20 cellular contexts compared by ENCODE assay signal in the genomic region with DNA sequence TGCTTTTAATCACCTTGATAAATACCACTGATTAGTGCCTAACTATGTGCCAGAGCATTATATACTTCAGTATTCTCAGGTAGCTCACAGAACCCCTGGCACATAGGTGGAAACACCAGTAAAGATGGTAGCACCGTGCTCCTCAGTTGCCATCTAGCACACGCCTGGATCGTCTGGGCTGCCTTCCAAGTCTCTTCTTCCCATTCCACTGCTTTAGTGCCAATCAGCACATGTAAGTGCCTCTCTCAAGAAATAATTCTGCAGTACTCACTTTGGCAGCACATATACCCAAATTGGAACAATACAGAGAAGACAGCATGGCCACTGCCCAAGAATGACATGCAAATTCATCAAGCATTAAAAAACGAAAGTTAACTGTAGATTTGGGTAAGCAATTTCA.
"Had no signal": no experiment of that assay in that cellular context is flagged by ENCODE, and none has a peak within 500 bp of the region (broad histone marks: within the 10 kb centered on the region; RNA-seq: fewer than 3 reads in every experiment).

No MANE protein-coding gene starts in this region.

- H3K27me3 Mint-ChIP-seq: activated CD4-positive, alpha-beta T cell treated with anti-CD3 and anti-CD28 coated beads, Interleukin-2, amount 10 ng/mL, durations not matched to agents 24 days and 14 days; activated CD8-positive, alpha-beta memory T cell treated with anti-CD3 and anti-CD28 coated beads, Interleukin-2, amount 10 ng/mL, durations not matched to agents 7 days and 5 days; activated CD8-positive, alpha-beta T cell treated with anti-CD3 and anti-CD28 coated beads for 36 hours; activated naive CD8-positive, alpha-beta T cell treated with anti-CD3 and anti-CD28 coated beads, Interleukin-2, amount 50 U/mL, for 24 hours; stimulated activated naive CD8-positive, alpha-beta T cell treated with anti-CD3 and anti-CD28 coated beads, Interleukin-15, amount 100 ng/mL, for 72 hours had no signal

- H3K4me1 ChIP-seq: left lung, suprapubic skin, transverse colon had no signal

- H3K9me3 Mint-ChIP-seq: activated CD4-positive, alpha-beta T cell treated with anti-CD3 and anti-CD28 coated beads, Interleukin-2, amount 10 ng/mL, durations not matched to agents 24 days and 14 days; activated CD8-positive, alpha-beta T cell treated with anti-CD3 and anti-CD28 coated beads for 36 hours; activated naive CD8-positive, alpha-beta T cell treated with anti-CD3 and anti-CD28 coated beads, Interleukin-2, amount 50 U/mL, for 24 hours; natural killer cell; stimulated activated naive CD8-positive, alpha-beta T cell treated with anti-CD3 and anti-CD28 coated beads, Interleukin-15, amount 100 ng/mL, for 72 hours had no signal

- H3K4me3 Mint-ChIP-seq: activated CD4-positive, alpha-beta T cell treated with anti-CD3 and anti-CD28 coated beads, Interleukin-2, amount 10 ng/mL, durations not matched to agents 24 days and 14 days; activated CD8-positive, alpha-beta memory T cell treated with anti-CD3 and anti-CD28 coated beads, Interleukin-2, amount 10 ng/mL, durations not matched to agents 7 days and 5 days; activated CD8-positive, alpha-beta T cell treated with anti-CD3 and anti-CD28 coated beads for 36 hours; activated naive CD8-positive, alpha-beta T cell treated with anti-CD3 and anti-CD28 coated beads, Interleukin-2, amount 50 U/mL, for 24 hours; natural killer cell; stimulated activated naive CD8-positive, alpha-beta T cell treated with anti-CD3 and anti-CD28 coated beads, Interleukin-15, amount 100 ng/mL, for 72 hours had no signal

- DNase-seq: activated CD4-positive, alpha-beta T cell treated with anti-CD3 and anti-CD28 coated beads, Interleukin-2, amount 10 ng/mL, durations not matched to agents 24 days and 14 days; activated CD8-positive, alpha-beta memory T cell treated with anti-CD3 and anti-CD28 coated beads, Interleukin-2, amount 10 ng/mL, durations not matched to agents 7 days and 5 days; activated CD8-positive, alpha-beta T cell treated with anti-CD3 and anti-CD28 coated beads for 36 hours; activated effector memory CD4-positive, alpha-beta T cell treated with anti-CD3 and anti-CD28 coated beads, Interleukin-2, amount 50 U/mL, for 16 hours; activated naive CD4-positive, alpha-beta T cell treated with anti-CD3 and anti-CD28 coated beads, Interleukin-2, amount 50 U/mL, for 16 hours; activated naive CD8-positive, alpha-beta T cell treated with anti-CD3 and anti-CD28 coated beads, Interleukin-2, amount 50 U/mL, for 24 hours; activated T-cell treated with anti-CD3 and anti-CD28 coated beads for 4 hours; cortex of kidney; kidney; midbrain; natural killer cell; retina; stimulated activated naive CD8-positive, alpha-beta T cell treated with anti-CD3 and anti-CD28 coated beads, Interleukin-15, amount 100 ng/mL, for 72 hours; transverse colon had no signal

- H3K27ac ChIP-seq: epithelial cell of prostate, left lung, suprapubic skin, transverse colon, VCaP had no signal

- H3K4me1 Mint-ChIP-seq: activated naive CD8-positive, alpha-beta T cell treated with anti-CD3 and anti-CD28 coated beads, Interleukin-2, amount 50 U/mL, for 24 hours had no signal

- ATAC-seq: activated CD4-positive, CD25-positive, alpha-beta regulatory T cell treated with anti-CD3 and anti-CD28 coated beads, Interleukin-2, amount 50 U/mL, for 24 hours; activated CD8-positive, alpha-beta memory T cell treated with anti-CD3 and anti-CD28 coated beads, Interleukin-2, amount 10 ng/mL, durations not matched to agents 7 days and 5 days; activated CD8-positive, alpha-beta T cell treated with anti-CD3 and anti-CD28 coated beads for 36 hours; activated naive CD8-positive, alpha-beta T cell treated with anti-CD3 and anti-CD28 coated beads, Interleukin-2, amount 50 U/mL, for 24 hours; left lung; natural killer cell; stimulated activated naive CD8-positive, alpha-beta T cell treated with anti-CD3 and anti-CD28 coated beads, Interleukin-15, amount 100 ng/mL, for 72 hours had no signal

- H3K4me3 ChIP-seq: left lung, suprapubic skin, transverse colon had no signal

- H3K27me3 ChIP-seq: left lung, suprapubic skin, transverse colon had no signal

- H3K9me3 ChIP-seq: left lung, suprapubic skin, transverse colon had no signal

- H3K36me3 Mint-ChIP-seq: natural killer cell had no signal

- H3K27ac Mint-ChIP-seq: activated CD4-positive, alpha-beta T cell treated with anti-CD3 and anti-CD28 coated beads, Interleukin-2, amount 10 ng/mL, durations not matched to agents 24 days and 14 days; activated CD8-positive, alpha-beta memory T cell treated with anti-CD3 and anti-CD28 coated beads, Interleukin-2, amount 10 ng/mL, durations not matched to agents 7 days and 5 days; activated CD8-positive, alpha-beta T cell treated with anti-CD3 and anti-CD28 coated beads for 36 hours; activated naive CD8-positive, alpha-beta T cell treated with anti-CD3 and anti-CD28 coated beads, Interleukin-2, amount 50 U/mL, for 24 hours; natural killer cell; progenitor cell of endocrine pancreas; stimulated activated naive CD8-positive, alpha-beta T cell treated with anti-CD3 and anti-CD28 coated beads, Interleukin-15, amount 100 ng/mL, for 72 hours had no signal
